In the genomic region with DNA sequence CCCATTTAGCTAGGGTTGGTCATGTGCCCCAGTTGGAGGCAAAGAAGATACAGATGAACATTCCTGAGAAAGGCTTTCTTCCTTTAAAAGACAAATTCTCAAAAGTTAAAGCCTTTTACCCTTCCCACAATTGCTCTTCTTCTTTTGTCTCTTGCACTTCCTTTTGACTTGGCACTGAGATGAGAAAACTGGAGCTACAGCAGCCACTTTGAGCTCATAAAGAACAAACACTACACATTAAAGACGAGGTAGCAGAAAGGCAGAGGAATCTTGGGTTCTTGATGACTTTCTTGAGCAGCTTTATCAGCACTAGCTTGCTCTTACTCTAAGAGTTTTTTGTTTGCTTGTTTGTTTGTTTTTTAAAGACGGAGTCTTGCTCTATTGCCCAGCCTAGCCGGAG, we compare ENCODE assay signal across 29 cellular contexts.
"Had no signal": no experiment of that assay in that cellular context is flagged by ENCODE, and none has a peak within 500 bp of the region (broad histone marks: within the 10 kb centered on the region; RNA-seq: fewer than 3 reads in every experiment).

No MANE protein-coding gene starts in this region.

- H3K36me3 ChIP-seq: stomach, suprapubic skin, thoracic aorta, thyroid gland, tibial artery, tibial nerve, transverse colon, upper lobe of left lung, upper lobe of right lung, uterus, vagina had no signal

- H3K9me3 Mint-ChIP-seq: stimulated activated effector memory CD8-positive, alpha-beta T cell treated with anti-CD3 and anti-CD28 coated beads, Interleukin-12 subunit alpha, Interleukin-12 subunit beta, amount 100 ng/mL, for 72 hours had no signal

- H3K27ac Mint-ChIP-seq: stimulated activated effector memory CD8-positive, alpha-beta T cell treated with anti-CD3 and anti-CD28 coated beads, Interleukin-12 subunit alpha, Interleukin-12 subunit beta, amount 100 ng/mL, for 72 hours; stimulated activated memory B cell treated with anti-CD40 and anti-IgM and Interleukin-4, amounts not matched to agents 10 μg/mL and 1 μg/mL and 100 μg/mL, for 72 hours; stimulated activated naive B cell treated with anti-CD40 and anti-IgM and Interleukin-4, amounts not matched to agents 10 μg/mL and 1 μg/mL and 100 μg/mL, for 72 hours; stimulated activated naive CD8-positive, alpha-beta T cell treated with anti-CD3 and anti-CD28 coated beads, Interleukin-15, amount 100 ng/mL, for 72 hours; stimulated activated naive CD8-positive, alpha-beta T cell treated with anti-CD3 and anti-CD28 coated beads, Interleukin-15, Interleukin-2, amounts not matched to agents 100 ng/mL and 50 ng/mL, for 24 hours; type B pancreatic cell had no signal

- H3K27me3 ChIP-seq: stomach, suprapubic skin, testis, thyroid gland, tibial artery, tibial nerve, transverse colon, upper lobe of left lung, uterus, vagina had no signal

- H3K4me3 Mint-ChIP-seq: stimulated activated effector memory CD8-positive, alpha-beta T cell treated with anti-CD3 and anti-CD28 coated beads, Interleukin-12 subunit alpha, Interleukin-12 subunit beta, amount 100 ng/mL, for 72 hours; stimulated activated memory B cell treated with anti-CD40 and anti-IgM and Interleukin-4, amounts not matched to agents 10 μg/mL and 1 μg/mL and 100 μg/mL, for 72 hours; stimulated activated naive B cell treated with anti-CD40 and anti-IgM and Interleukin-4, amounts not matched to agents 10 μg/mL and 1 μg/mL and 100 μg/mL, for 72 hours; stimulated activated naive CD8-positive, alpha-beta T cell treated with anti-CD3 and anti-CD28 coated beads, Interleukin-15, amount 100 ng/mL, for 72 hours; stimulated activated naive CD8-positive, alpha-beta T cell treated with anti-CD3 and anti-CD28 coated beads, Interleukin-15, Interleukin-2, amounts not matched to agents 100 ng/mL and 50 ng/mL, for 24 hours; type B pancreatic cell had no signal

- ATAC-seq: stimulated activated effector memory CD8-positive, alpha-beta T cell treated with anti-CD3 and anti-CD28 coated beads, Interleukin-12 subunit alpha, Interleukin-12 subunit beta, amount 100 ng/mL, for 72 hours; stimulated activated memory B cell treated with anti-CD40 and anti-IgM and Interleukin-4, amounts not matched to agents 10 μg/mL and 1 μg/mL and 100 μg/mL, for 72 hours; stimulated activated naive B cell treated with anti-CD40 and anti-IgM and Interleukin-4, amounts not matched to agents 10 μg/mL and 1 μg/mL and 100 μg/mL, for 72 hours; stimulated activated naive CD8-positive, alpha-beta T cell treated with anti-CD3 and anti-CD28 coated beads, Interleukin-15, amount 100 ng/mL, for 72 hours; stimulated activated naive CD8-positive, alpha-beta T cell treated with anti-CD3 and anti-CD28 coated beads, Interleukin-15, Interleukin-2, amounts not matched to agents 100 U/mL and 50 U/mL, for 24 hours; upper lobe of right lung had no signal

- H3K4me1 ChIP-seq: suprapubic skin, testis, thyroid gland, tibial artery, tibial nerve, transverse colon, upper lobe of left lung, upper lobe of right lung, uterus, vagina had no signal

- H3K27me3 Mint-ChIP-seq: stimulated activated naive B cell treated with anti-CD40 and anti-IgM and Interleukin-4, amounts not matched to agents 10 μg/mL and 1 μg/mL and 100 μg/mL, for 72 hours had no signal

- H3K4me3 ChIP-seq: stomach, suprapubic skin, testis, thoracic aorta, thyroid gland, tibial artery, tibial nerve, transverse colon, upper lobe of left lung, upper lobe of right lung, uterus, vagina had no signal

- H3K36me3 Mint-ChIP-seq: stimulated activated effector memory CD8-positive, alpha-beta T cell treated with anti-CD3 and anti-CD28 coated beads, Interleukin-12 subunit alpha, Interleukin-12 subunit beta, amount 100 ng/mL, for 72 hours; stimulated activated memory B cell treated with anti-CD40 and anti-IgM and Interleukin-4, amounts not matched to agents 10 μg/mL and 1 μg/mL and 100 μg/mL, for 72 hours; stimulated activated naive B cell treated with anti-CD40 and anti-IgM and Interleukin-4, amounts not matched to agents 10 μg/mL and 1 μg/mL and 100 μg/mL, for 72 hours; type B pancreatic cell had no signal

- H3K27ac ChIP-seq: stomach, suprapubic skin, testis, thoracic aorta, thyroid gland, tibial artery, tibial nerve, transverse colon, upper lobe of left lung, upper lobe of right lung, uterus, vagina had no signal

- H3K9me3 ChIP-seq: suprapubic skin, testis, thoracic aorta, thyroid gland, tibial artery, transverse colon, upper lobe of left lung, upper lobe of right lung, uterus, vagina had no signal

- H3K4me1 Mint-ChIP-seq: stimulated activated effector memory CD8-positive, alpha-beta T cell treated with anti-CD3 and anti-CD28 coated beads, Interleukin-12 subunit alpha, Interleukin-12 subunit beta, amount 100 ng/mL, for 72 hours; stimulated activated memory B cell treated with anti-CD40 and anti-IgM and Interleukin-4, amounts not matched to agents 10 μg/mL and 1 μg/mL and 100 μg/mL, for 72 hours; stimulated activated naive B cell treated with anti-CD40 and anti-IgM and Interleukin-4, amounts not matched to agents 10 μg/mL and 1 μg/mL and 100 μg/mL, for 72 hours; stimulated activated naive CD8-positive, alpha-beta T cell treated with anti-CD3 and anti-CD28 coated beads, Interleukin-15, amount 100 ng/mL, for 72 hours had no signal

- DNase-seq: stimulated activated CD4-positive, alpha-beta T cell treated with anti-CD3 and anti-CD28 coated beads, Interleukin-2, amount 100 ng/mL, for 48 hours; stimulated activated CD4-positive, alpha-beta T cell treated with anti-CD3 and anti-CD28 coated beads, Interleukin-4, amount 100 ng/mL, for 1 hour; stimulated activated CD4-positive, alpha-beta T cell treated with anti-CD3 and anti-CD28 coated beads, Interleukin-4, amount 100 ng/mL, for 24 hours; stimulated activated CD4-positive, alpha-beta T cell treated with anti-CD3 and anti-CD28 coated beads, Interleukin-4, amount 100 ng/mL, for 4 hours; stimulated activated CD8-positive, alpha-beta memory T cell treated with anti-CD3 and anti-CD28 coated beads, Interleukin-4, amount 100 ng/mL, for 48 hours; stimulated activated naive B cell treated with anti-CD40 and anti-IgM and Interleukin-4, amounts not matched to agents 10 μg/mL and 1 μg/mL and 100 μg/mL, for 72 hours; stimulated activated naive CD4-positive, alpha-beta T cell; stimulated activated naive CD4-positive, alpha-beta T cell treated with Interleukin-2 at 50 U/mL for 16 hours; stimulated activated naive CD8-positive, alpha-beta T cell treated with anti-CD3 and anti-CD28 coated beads, Interleukin-15, amount 100 ng/mL, for 72 hours; stimulated activated naive CD8-positive, alpha-beta T cell treated with anti-CD3 and anti-CD28 coated beads, Interleukin-15, Interleukin-2, amounts not matched to agents 100 U/mL and 50 U/mL, for 24 hours; stomach; substantia nigra; testis; thyroid gland; tibial artery; transverse colon; trophoblast cell; upper lobe of left lung; upper lobe of right lung; uterus had no signal

- FAIRE-seq: urothelium cell line had no signal
